Comparison of ENCODE assay signal across 1 cellular context in the genomic region with DNA sequence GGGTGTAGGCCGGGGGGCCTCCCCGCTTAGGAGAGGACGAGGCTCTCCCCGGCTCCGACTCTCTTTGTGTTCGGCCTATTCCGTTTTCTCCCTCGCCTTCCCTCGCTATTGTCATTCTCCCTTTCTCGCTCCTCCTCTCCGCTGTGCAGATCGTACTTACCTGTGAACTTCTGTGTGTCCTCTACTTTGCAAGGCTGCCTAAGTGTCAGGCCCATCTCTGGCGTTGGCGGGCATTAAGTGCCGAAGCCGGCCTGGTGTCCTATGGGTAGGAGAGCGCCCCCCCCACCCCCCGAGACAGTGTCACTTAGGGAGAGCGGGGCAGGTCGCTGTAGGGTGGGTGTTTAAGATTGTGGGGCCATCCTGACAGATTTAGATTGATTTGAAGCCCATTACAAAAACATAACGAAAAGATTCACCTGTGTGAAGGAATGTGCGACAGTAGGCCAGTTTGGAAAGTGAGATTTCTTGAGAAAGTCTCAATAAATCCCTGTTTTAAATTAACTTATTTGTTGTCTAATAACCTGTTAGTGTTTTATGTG.
TF ChIP-seq lines count a peak whose summit lies in the region.

No MANE protein-coding gene starts in this region.

TF ChIP-seq in HepG2, 621 proteins besides CTCF, POLR2A, EP300 and RAD21 (continued from another document and continues in another):
- TF ChIP-seq, protein P1, sequence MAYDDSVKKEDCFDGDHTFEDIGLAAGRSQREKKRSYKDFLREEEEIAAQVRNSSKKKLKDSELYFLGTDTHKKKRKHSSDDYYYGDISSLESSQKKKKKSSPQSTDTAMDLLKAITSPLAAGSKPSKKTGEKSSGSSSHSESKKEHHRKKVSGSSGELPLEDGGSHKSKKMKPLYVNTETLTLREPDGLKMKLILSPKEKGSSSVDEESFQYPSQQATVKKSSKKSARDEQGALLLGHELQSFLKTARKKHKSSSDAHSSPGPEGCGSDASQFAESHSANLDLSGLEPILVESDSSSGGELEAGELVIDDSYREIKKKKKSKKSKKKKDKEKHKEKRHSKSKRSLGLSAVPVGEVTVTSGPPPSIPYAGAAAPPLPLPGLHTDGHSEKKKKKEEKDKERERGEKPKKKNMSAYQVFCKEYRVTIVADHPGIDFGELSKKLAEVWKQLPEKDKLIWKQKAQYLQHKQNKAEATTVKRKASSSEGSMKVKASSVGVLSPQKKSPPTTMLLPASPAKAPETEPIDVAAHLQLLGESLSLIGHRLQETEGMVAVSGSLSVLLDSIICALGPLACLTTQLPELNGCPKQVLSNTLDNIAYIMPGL (CRISPR knock-in tag; IDR thresholded peaks at IDR 0.05; ENCODE audit: borderline replicate concordance in 1 of 2, low read depth in 1 of 2), result no peak; a peak in 2 of 4 replicates
- TF ChIP-seq MED1 (CRISPR knock-in tag; IDR thresholded peaks at IDR 0.05) (no peak), ZMYM2 (CRISPR knock-in tag; IDR thresholded peaks at IDR 0.05) (no peak), ZFYVE20 (CRISPR knock-in tag; IDR thresholded peaks at IDR 0.05; ENCODE audit: borderline replicate concordance, low read depth) (no peak), ZNF788 (CRISPR knock-in tag; IDR thresholded peaks at IDR 0.05; ENCODE audit: borderline replicate concordance) (no peak), NR2F6 (IDR thresholded peaks at IDR 0.05) (no peak), NR2F6 (CRISPR knock-in tag; IDR thresholded peaks at IDR 0.05) (no peak), ERF (CRISPR knock-in tag; IDR thresholded peaks at IDR 0.05) (0 out of 2 replicates have a peak, but pooled peaks have one; percentile 6), TBP (CRISPR knock-in tag; IDR thresholded peaks at IDR 0.05) (no peak), NPAS2 (CRISPR knock-in tag; IDR thresholded peaks at IDR 0.05; ENCODE audit: borderline replicate concordance) (no peak), NFYB (CRISPR knock-in tag; IDR thresholded peaks at IDR 0.05) (no peak), GABPB1 (CRISPR knock-in tag; IDR thresholded peaks at IDR 0.05) (no peak; the same call in 1 of the 2 replicates), RXRB (CRISPR knock-in tag; IDR thresholded peaks at IDR 0.05; ENCODE audit: borderline replicate concordance) (peak; percentile 13; the same call in 1 of the 2 replicates), CENPX (CRISPR knock-in tag; IDR thresholded peaks at IDR 0.05) (no peak), TAF1 (CRISPR knock-in tag; IDR thresholded peaks at IDR 0.05) (no peak), AHR (CRISPR knock-in tag; IDR thresholded peaks at IDR 0.05) (no peak), TMF1 (CRISPR knock-in tag; IDR thresholded peaks at IDR 0.05; ENCODE audit: low read depth) (no peak), ZNF225 (CRISPR knock-in tag; IDR thresholded peaks at IDR 0.05) (0 out of 2 replicates have a peak, but pooled peaks have one; percentile 3), ZNF501 (CRISPR knock-in tag; IDR thresholded peaks at IDR 0.05) (no peak; the same call in 1 of the 2 replicates), SKI (IDR thresholded peaks at IDR 0.05; ENCODE audit: partially characterized antibody) (no peak), ZNF644 (CRISPR knock-in tag; IDR thresholded peaks at IDR 0.05; ENCODE audit: low read depth) (no peak)
- TF ChIP-seq, protein P2, sequence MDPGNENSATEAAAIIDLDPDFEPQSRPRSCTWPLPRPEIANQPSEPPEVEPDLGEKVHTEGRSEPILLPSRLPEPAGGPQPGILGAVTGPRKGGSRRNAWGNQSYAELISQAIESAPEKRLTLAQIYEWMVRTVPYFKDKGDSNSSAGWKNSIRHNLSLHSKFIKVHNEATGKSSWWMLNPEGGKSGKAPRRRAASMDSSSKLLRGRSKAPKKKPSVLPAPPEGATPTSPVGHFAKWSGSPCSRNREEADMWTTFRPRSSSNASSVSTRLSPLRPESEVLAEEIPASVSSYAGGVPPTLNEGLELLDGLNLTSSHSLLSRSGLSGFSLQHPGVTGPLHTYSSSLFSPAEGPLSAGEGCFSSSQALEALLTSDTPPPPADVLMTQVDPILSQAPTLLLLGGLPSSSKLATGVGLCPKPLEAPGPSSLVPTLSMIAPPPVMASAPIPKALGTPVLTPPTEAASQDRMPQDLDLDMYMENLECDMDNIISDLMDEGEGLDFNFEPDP (CRISPR knock-in tag; conservative IDR thresholded peaks at IDR 0.05), result 0 out of 2 replicates have a peak, but pooled peaks have one; percentile 14
- TF ChIP-seq, protein P3, sequence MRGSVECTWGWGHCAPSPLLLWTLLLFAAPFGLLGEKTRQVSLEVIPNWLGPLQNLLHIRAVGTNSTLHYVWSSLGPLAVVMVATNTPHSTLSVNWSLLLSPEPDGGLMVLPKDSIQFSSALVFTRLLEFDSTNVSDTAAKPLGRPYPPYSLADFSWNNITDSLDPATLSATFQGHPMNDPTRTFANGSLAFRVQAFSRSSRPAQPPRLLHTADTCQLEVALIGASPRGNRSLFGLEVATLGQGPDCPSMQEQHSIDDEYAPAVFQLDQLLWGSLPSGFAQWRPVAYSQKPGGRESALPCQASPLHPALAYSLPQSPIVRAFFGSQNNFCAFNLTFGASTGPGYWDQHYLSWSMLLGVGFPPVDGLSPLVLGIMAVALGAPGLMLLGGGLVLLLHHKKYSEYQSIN (CRISPR knock-in tag; IDR thresholded peaks at IDR 0.05; ENCODE audit: borderline replicate concordance), result no peak
- TF ChIP-seq, protein P4, sequence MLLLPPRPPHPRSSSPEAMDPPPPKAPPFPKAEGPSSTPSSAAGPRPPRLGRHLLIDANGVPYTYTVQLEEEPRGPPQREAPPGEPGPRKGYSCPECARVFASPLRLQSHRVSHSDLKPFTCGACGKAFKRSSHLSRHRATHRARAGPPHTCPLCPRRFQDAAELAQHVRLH (CRISPR knock-in tag; IDR thresholded peaks at IDR 0.05; ENCODE audit: borderline replicate concordance, low read depth), result no peak
- TF ChIP-seq, protein P5, sequence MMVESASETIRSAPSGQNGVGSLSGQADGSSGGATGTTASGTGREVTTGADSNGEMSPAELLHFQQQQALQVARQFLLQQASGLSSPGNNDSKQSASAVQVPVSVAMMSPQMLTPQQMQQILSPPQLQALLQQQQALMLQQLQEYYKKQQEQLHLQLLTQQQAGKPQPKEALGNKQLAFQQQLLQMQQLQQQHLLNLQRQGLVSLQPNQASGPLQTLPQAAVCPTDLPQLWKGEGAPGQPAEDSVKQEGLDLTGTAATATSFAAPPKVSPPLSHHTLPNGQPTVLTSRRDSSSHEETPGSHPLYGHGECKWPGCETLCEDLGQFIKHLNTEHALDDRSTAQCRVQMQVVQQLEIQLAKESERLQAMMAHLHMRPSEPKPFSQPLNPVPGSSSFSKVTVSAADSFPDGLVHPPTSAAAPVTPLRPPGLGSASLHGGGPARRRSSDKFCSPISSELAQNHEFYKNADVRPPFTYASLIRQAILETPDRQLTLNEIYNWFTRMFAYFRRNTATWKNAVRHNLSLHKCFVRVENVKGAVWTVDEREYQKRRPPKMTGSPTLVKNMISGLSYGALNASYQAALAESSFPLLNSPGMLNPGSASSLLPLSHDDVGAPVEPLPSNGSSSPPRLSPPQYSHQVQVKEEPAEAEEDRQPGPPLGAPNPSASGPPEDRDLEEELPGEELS (CRISPR knock-in tag; IDR thresholded peaks at IDR 0.05), result no peak
- TF ChIP-seq, protein P6, sequence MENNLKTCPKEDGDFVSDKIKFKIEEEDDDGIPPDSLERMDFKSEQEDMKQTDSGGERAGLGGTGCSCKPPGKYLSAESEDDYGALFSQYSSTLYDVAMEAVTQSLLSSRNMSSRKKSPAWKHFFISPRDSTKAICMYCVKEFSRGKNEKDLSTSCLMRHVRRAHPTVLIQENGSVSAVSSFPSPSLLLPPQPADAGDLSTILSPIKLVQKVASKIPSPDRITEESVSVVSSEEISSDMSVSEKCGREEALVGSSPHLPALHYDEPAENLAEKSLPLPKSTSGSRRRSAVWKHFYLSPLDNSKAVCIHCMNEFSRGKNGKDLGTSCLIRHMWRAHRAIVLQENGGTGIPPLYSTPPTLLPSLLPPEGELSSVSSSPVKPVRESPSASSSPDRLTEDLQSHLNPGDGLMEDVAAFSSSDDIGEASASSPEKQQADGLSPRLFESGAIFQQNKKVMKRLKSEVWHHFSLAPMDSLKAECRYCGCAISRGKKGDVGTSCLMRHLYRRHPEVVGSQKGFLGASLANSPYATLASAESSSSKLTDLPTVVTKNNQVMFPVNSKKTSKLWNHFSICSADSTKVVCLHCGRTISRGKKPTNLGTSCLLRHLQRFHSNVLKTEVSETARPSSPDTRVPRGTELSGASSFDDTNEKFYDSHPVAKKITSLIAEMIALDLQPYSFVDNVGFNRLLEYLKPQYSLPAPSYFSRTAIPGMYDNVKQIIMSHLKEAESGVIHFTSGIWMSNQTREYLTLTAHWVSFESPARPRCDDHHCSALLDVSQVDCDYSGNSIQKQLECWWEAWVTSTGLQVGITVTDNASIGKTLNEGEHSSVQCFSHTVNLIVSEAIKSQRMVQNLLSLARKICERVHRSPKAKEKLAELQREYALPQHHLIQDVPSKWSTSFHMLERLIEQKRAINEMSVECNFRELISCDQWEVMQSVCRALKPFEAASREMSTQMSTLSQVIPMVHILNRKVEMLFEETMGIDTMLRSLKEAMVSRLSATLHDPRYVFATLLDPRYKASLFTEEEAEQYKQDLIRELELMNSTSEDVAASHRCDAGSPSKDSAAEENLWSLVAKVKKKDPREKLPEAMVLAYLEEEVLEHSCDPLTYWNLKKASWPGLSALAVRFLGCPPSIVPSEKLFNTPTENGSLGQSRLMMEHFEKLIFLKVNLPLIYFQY (CRISPR knock-in tag; IDR thresholded peaks at IDR 0.05; ENCODE audit: borderline replicate concordance), result no peak
- TF ChIP-seq, protein P7, sequence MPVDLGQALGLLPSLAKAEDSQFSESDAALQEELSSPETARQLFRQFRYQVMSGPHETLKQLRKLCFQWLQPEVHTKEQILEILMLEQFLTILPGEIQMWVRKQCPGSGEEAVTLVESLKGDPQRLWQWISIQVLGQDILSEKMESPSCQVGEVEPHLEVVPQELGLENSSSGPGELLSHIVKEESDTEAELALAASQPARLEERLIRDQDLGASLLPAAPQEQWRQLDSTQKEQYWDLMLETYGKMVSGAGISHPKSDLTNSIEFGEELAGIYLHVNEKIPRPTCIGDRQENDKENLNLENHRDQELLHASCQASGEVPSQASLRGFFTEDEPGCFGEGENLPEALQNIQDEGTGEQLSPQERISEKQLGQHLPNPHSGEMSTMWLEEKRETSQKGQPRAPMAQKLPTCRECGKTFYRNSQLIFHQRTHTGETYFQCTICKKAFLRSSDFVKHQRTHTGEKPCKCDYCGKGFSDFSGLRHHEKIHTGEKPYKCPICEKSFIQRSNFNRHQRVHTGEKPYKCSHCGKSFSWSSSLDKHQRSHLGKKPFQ (CRISPR knock-in tag; IDR thresholded peaks at IDR 0.05; ENCODE audit: insufficient replicate concordance), result peak; percentile 20
- TF ChIP-seq, protein P8, sequence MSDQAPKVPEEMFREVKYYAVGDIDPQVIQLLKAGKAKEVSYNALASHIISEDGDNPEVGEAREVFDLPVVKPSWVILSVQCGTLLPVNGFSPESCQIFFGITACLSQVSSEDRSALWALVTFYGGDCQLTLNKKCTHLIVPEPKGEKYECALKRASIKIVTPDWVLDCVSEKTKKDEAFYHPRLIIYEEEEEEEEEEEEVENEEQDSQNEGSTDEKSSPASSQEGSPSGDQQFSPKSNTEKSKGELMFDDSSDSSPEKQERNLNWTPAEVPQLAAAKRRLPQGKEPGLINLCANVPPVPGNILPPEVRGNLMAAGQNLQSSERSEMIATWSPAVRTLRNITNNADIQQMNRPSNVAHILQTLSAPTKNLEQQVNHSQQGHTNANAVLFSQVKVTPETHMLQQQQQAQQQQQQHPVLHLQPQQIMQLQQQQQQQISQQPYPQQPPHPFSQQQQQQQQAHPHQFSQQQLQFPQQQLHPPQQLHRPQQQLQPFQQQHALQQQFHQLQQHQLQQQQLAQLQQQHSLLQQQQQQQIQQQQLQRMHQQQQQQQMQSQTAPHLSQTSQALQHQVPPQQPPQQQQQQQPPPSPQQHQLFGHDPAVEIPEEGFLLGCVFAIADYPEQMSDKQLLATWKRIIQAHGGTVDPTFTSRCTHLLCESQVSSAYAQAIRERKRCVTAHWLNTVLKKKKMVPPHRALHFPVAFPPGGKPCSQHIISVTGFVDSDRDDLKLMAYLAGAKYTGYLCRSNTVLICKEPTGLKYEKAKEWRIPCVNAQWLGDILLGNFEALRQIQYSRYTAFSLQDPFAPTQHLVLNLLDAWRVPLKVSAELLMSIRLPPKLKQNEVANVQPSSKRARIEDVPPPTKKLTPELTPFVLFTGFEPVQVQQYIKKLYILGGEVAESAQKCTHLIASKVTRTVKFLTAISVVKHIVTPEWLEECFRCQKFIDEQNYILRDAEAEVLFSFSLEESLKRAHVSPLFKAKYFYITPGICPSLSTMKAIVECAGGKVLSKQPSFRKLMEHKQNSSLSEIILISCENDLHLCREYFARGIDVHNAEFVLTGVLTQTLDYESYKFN (CRISPR knock-in tag; conservative IDR thresholded peaks at IDR 0.05), result no peak
- TF ChIP-seq, protein P9, sequence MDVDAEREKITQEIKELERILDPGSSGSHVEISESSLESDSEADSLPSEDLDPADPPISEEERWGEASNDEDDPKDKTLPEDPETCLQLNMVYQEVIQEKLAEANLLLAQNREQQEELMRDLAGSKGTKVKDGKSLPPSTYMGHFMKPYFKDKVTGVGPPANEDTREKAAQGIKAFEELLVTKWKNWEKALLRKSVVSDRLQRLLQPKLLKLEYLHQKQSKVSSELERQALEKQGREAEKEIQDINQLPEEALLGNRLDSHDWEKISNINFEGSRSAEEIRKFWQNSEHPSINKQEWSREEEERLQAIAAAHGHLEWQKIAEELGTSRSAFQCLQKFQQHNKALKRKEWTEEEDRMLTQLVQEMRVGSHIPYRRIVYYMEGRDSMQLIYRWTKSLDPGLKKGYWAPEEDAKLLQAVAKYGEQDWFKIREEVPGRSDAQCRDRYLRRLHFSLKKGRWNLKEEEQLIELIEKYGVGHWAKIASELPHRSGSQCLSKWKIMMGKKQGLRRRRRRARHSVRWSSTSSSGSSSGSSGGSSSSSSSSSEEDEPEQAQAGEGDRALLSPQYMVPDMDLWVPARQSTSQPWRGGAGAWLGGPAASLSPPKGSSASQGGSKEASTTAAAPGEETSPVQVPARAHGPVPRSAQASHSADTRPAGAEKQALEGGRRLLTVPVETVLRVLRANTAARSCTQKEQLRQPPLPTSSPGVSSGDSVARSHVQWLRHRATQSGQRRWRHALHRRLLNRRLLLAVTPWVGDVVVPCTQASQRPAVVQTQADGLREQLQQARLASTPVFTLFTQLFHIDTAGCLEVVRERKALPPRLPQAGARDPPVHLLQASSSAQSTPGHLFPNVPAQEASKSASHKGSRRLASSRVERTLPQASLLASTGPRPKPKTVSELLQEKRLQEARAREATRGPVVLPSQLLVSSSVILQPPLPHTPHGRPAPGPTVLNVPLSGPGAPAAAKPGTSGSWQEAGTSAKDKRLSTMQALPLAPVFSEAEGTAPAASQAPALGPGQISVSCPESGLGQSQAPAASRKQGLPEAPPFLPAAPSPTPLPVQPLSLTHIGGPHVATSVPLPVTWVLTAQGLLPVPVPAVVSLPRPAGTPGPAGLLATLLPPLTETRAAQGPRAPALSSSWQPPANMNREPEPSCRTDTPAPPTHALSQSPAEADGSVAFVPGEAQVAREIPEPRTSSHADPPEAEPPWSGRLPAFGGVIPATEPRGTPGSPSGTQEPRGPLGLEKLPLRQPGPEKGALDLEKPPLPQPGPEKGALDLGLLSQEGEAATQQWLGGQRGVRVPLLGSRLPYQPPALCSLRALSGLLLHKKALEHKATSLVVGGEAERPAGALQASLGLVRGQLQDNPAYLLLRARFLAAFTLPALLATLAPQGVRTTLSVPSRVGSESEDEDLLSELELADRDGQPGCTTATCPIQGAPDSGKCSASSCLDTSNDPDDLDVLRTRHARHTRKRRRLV (CRISPR knock-in tag; IDR thresholded peaks at IDR 0.05), result no peak
